ENCODE assay signal across 8 cellular contexts in genomic region chr4:47031011-47031678, GRCh38. TPM values are rescaled to one million over a fixed set of nuclear protein-coding genes. Genes with fewer than 3 reads are reported as not detected.
DNase-seq lines count a peak whose midpoint lies in the region; TF ChIP-seq lines count a peak whose summit lies in the region.

Gene GABRB1, plus strand, starts transcription at chr4:47031567.

- intact Hi-C loops in ascending aorta (cut with DNase I) (no loop called here), left ventricle myocardium inferior (cut with micrococcal nuclease) (no loop called here)

- H3K4me3 ChIP-seq in ascending aorta = peak within 1 kb of the TSS; percentile 40 to 48
- H3K4me3 ChIP-seq in left ventricle myocardium inferior = peak within 1 kb of the TSS; percentile 68

- H3K36me3 ChIP-seq in ascending aorta (no peaks in the 10 kb centered on the region), left ventricle myocardium inferior (no peaks in the 10 kb centered on the region)

- H3K27me3 ChIP-seq in ascending aorta = no peaks in the 10 kb centered on the region
- H3K27me3 ChIP-seq in left ventricle myocardium inferior (ENCODE audit: low read depth) = peaks cover 35% of the 10 kb centered on the region

- H3K4me1 ChIP-seq in ascending aorta (peaks cover 0 to 2% of the 10 kb centered on the region in 2 donors), left ventricle myocardium inferior (peaks cover 17% of the 10 kb centered on the region)

- H3K36me3 Mint-ChIP-seq in osteocyte (ENCODE audit: unreplicated experiment) = no peaks in the 10 kb centered on the region

- no peaks in the 10 kb centered on the region for H3K9me3 Mint-ChIP-seq in osteocyte (ENCODE audit: unreplicated experiment)

- H3K27ac Mint-ChIP-seq in osteocyte (ENCODE audit: unreplicated experiment) = no peak within 1 kb of the TSS

- DNase-seq in DMS53 treated with DMSO at 0.1 percent for 48 hours (lab: John Stamatoyannopoulos, UW; ENCODE audit: unreplicated experiment) (peak; percentile 79), NCI-H2081 treated with DMSO at 0.1 percent for 48 hours (lab: John Stamatoyannopoulos, UW) (peak; percentile 18), ascending aorta (ENCODE audit: low spot score in 2 of 2) (no peak), left ventricle myocardium inferior (peak; percentile 48), osteocyte (ENCODE audit: extremely low spot score, unreplicated experiment) (peak; percentile 87), NCI-H2196 treated with DMSO at 0.1 percent for 48 hours (lab: John Stamatoyannopoulos, UW; ENCODE audit: unreplicated experiment) (no peak), NCI-H146 treated with DMSO at 0.1 percent for 48 hours (lab: John Stamatoyannopoulos, UW; ENCODE audit: unreplicated experiment) (no peak)
- no peak for DNase-seq in NK-92 treated with Interleukin-12 subunit alpha and Interleukin-12 subunit beta, amount 100 ng/mL, for 24 hours (lab: John Stamatoyannopoulos, UW)

- peak within 1 kb of the TSS; percentile 70 for H3K4me3 Mint-ChIP-seq in osteocyte (ENCODE audit: unreplicated experiment)

- H3K9me3 ChIP-seq in ascending aorta (no peaks in the 10 kb centered on the region), left ventricle myocardium inferior (replicated peaks) (no peaks in the 10 kb centered on the region)

- H3K4me1 Mint-ChIP-seq in osteocyte (ENCODE audit: unreplicated experiment) = peaks cover 21% of the 10 kb centered on the region

- no peak within 1 kb of the TSS for H3K27ac ChIP-seq in ascending aorta
- H3K27ac ChIP-seq in left ventricle myocardium inferior (replicated peaks) = peak within 1 kb of the TSS; percentile 65

- H3K27me3 Mint-ChIP-seq in osteocyte (ENCODE audit: unreplicated experiment) = peaks cover 71% of the 10 kb centered on the region

- TF ChIP-seq CTCF in ascending aorta (IDR thresholded peaks at IDR 0.05) (no peak), left ventricle myocardium inferior (IDR thresholded peaks at IDR 0.05; ENCODE audit: borderline replicate concordance) (no peak), osteocyte (IDR thresholded peaks at IDR 0.05) (no peak)

RNA-seq across cellular contexts. Expression of gene GABRB1, which starts in this region (rescaled TPM):
- 0.53 TPM for total RNA-seq in ascending aorta
- total RNA-seq in left ventricle myocardium inferior = 4.0 TPM
- total RNA-seq in osteocyte = not detected in 2 replicates

Comparison
In these comparisons a context has a peak if more than half of its experiments do, and no peak if none do; other contexts are left out.
1. Peak in DNase-seq in osteocyte; RNA of the gene not detected or under 1 TPM.
2. DNase-seq: peak in DMS53 treated with DMSO at 0.1 percent for 48 hours (single experiment), NCI-H2081 treated with DMSO at 0.1 percent for 48 hours (single experiment) and left ventricle myocardium inferior (single experiment); none in ascending aorta (0 of 2), NCI-H2196 treated with DMSO at 0.1 percent for 48 hours (single experiment), NK-92 treated with Interleukin-12 subunit alpha and Interleukin-12 subunit beta, amount 100 ng/mL, for 24 hours (single experiment) and NCI-H146 treated with DMSO at 0.1 percent for 48 hours (single experiment).